1 cellular context compared by ENCODE assay signal in the genomic region with DNA sequence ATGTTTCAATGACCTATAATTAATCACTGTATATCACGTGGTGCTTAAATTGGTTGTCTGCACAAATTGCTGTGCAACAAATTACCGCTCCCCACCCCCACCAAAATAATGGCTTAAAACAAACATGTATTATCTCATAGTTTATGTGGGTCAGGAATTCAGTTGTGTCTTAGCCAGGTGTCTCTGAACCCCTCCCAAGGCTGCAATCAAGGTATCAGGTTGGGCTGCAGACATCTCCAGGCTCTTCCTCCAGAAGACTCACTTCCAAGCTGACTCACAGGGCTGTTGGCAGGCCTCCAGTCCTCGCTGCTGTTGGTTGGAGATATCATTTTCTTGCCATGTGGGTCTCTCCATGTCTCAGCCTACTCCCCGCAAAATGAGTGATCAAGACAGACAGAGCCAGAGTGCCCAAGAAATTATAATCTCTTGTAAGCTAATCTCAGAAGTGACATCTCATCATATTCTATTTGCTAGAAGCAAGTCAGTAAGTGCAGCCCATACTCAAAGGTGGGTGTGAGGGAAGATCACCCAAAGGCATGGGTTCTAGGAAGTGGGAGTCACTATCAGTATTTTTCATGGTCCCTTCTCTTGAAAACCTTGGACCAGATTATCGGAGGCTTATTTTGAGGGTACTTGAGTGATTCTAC.
A peak's percentile ranks its signal among the peaks of the same experiment; 100 is the strongest.
TF ChIP-seq lines count a peak whose summit lies in the region.

No MANE protein-coding gene starts in this region.

TF ChIP-seq in K562, 482 proteins besides CTCF, POLR2A, EP300 and RAD21 (continued from another document and continues in another):
- TF ChIP-seq MBD2 (IDR thresholded peaks at IDR 0.05; ENCODE audit: borderline replicate concordance, low read depth) (peak; percentile 79; the same call in 1 of the 2 replicates), ZNF589 (CRISPR knock-in tag; IDR thresholded peaks at IDR 0.05; ENCODE audit: low read depth) (peak; percentile 76), ARNT (IDR thresholded peaks at IDR 0.05) (peak; percentile 65 to 95; a peak in 3 of 4 replicates), ZNF766 (CRISPR knock-in tag; conservative IDR thresholded peaks at IDR 0.05) (peak; percentile 47; the same call in 1 of the 2 replicates), HMGN3 (IDR thresholded peaks at IDR 0.05; ENCODE audit: borderline replicate concordance, extremely low read depth, insufficient read length, low read depth, low read length) (peak; percentile 53), C11orf30 (IDR thresholded peaks at IDR 0.05; ENCODE audit: low read depth) (peak; percentile 89), ZNF274 (IDR thresholded peaks at IDR 0.05; ENCODE audit: borderline replicate concordance, low read depth, low read length) (0 out of 2 replicates have a peak, but pooled peaks have one; percentile 51), SIRT6 (IDR thresholded peaks at IDR 0.05; ENCODE audit: low read depth, low read length) (no peak), NFIX (CRISPR knock-in tag; IDR thresholded peaks at IDR 0.05; ENCODE audit: low read depth) (peak; percentile 33; the same call in 1 of the 2 replicates), RBM25 (IDR thresholded peaks at IDR 0.05; ENCODE audit: low read depth, low read length, severe bottlenecking) (no peak), NEUROD1 (IDR thresholded peaks at IDR 0.05; ENCODE audit: borderline replicate concordance, low read depth, low read length, partially characterized antibody) (peak; percentile 87), FOXM1 (IDR thresholded peaks at IDR 0.05; ENCODE audit: low read depth) (peak; percentile 83), FOXM1 (CRISPR knock-in tag; IDR thresholded peaks at IDR 0.05; ENCODE audit: low read depth) (no peak), STAT5A (IDR thresholded peaks at IDR 0.05; ENCODE audit: borderline replicate concordance, low read length) (peak; percentile 94), MCM7 (IDR thresholded peaks at IDR 0.05) (no peak), TOE1 (IDR thresholded peaks at IDR 0.05; ENCODE audit: borderline replicate concordance) (peak; percentile 73; the same call in 1 of the 2 replicates), TOE1 (CRISPR knock-in tag; IDR thresholded peaks at IDR 0.05; ENCODE audit: borderline replicate concordance, low read depth) (no peak), MAFG (tag; conservative IDR thresholded peaks at IDR 0.05) (peak; percentile 83), MTA2 (IDR thresholded peaks at IDR 0.05; ENCODE audit: low read depth) (peak; percentile 92), ZNF253 (CRISPR knock-in tag; conservative IDR thresholded peaks at IDR 0.05) (no peak), FOS (IDR thresholded peaks at IDR 0.05; ENCODE audit: extremely low read depth, insufficient read length) (peak; percentile 72), SETDB1 (IDR thresholded peaks at IDR 0.05; ENCODE audit: low read length) (no peak), CHD2 (IDR thresholded peaks at IDR 0.05; ENCODE audit: low read depth, low read length) (0 out of 2 replicates have a peak, but pooled peaks have one; percentile 17), ZC3H11A (IDR thresholded peaks at IDR 0.05; ENCODE audit: low read depth, low read length) (0 out of 2 replicates have a peak, but pooled peaks have one; percentile 70), ETV1 (tag; conservative IDR thresholded peaks at IDR 0.05; ENCODE audit: low read depth) (peak; percentile 9; the same call in 1 of the 2 replicates), ZFP30 (CRISPR knock-in tag; IDR thresholded peaks at IDR 0.05; ENCODE audit: borderline replicate concordance) (no peak), SMARCE1 (IDR thresholded peaks at IDR 0.05) (peak; percentile 100), SRF (CRISPR knock-in tag; IDR thresholded peaks at IDR 0.05) (0 out of 4 replicates have a peak, but pooled peaks of 1 of the 2 experiments have one; percentile 5), TAF9B (IDR thresholded peaks at IDR 0.05; ENCODE audit: partially characterized antibody) (peak; percentile 51), HDAC1 (IDR thresholded peaks at IDR 0.05) (peak in 1 of 2 experiments; percentile 82; a peak in 2 of 4 replicates), EP400 (IDR thresholded peaks at IDR 0.05) (peak; percentile 66), MAFK (IDR thresholded peaks at IDR 0.05; ENCODE audit: low read length) (peak; percentile 64), ZNF175 (CRISPR knock-in tag; IDR thresholded peaks at IDR 0.05; ENCODE audit: low read depth) (peak; percentile 63; the same call in 1 of the 2 replicates), TEAD1 (CRISPR knock-in tag; IDR thresholded peaks at IDR 0.05) (peak in 1 of 2 experiments; percentile 67; a peak in 2 of 4 replicates), ETV6 (IDR thresholded peaks at IDR 0.05; ENCODE audit: borderline replicate concordance in 1 of 2, low read depth in 2 of 2, low read length in 1 of 2) (peak in 1 of 2 experiments; percentile 82; a peak in 2 of 4 replicates), ETV6 (CRISPR knock-in tag; IDR thresholded peaks at IDR 0.05; ENCODE audit: borderline replicate concordance) (no peak), ESRRB (CRISPR knock-in tag; IDR thresholded peaks at IDR 0.05; ENCODE audit: borderline replicate concordance) (no peak), TEAD4 (IDR thresholded peaks at IDR 0.05; ENCODE audit: low read length) (peak; percentile 99), TEAD4 (CRISPR knock-in tag; IDR thresholded peaks at IDR 0.05; ENCODE audit: borderline replicate concordance) (no peak), MTA3 (IDR thresholded peaks at IDR 0.05; ENCODE audit: borderline replicate concordance) (peak; percentile 93), MTA1 (IDR thresholded peaks at IDR 0.05; ENCODE audit: borderline replicate concordance) (peak; percentile 88; the same call in 1 of the 2 replicates), SNRNP70 (optimal IDR thresholded peaks at IDR 0.05; ENCODE audit: low read depth, low read length) (no peak), PCBP1 (IDR thresholded peaks at IDR 0.05; ENCODE audit: low read depth, low read length, poor library complexity, severe bottlenecking) (no peak), ETV5 (CRISPR knock-in tag; IDR thresholded peaks at IDR 0.05; ENCODE audit: low read depth) (peak; percentile 64), CTBP1 (IDR thresholded peaks at IDR 0.05; ENCODE audit: borderline replicate concordance) (peak; percentile 99), SMAD4 (CRISPR knock-in tag; conservative IDR thresholded peaks at IDR 0.05) (peak; percentile 94), SIN3A (IDR thresholded peaks at IDR 0.05; ENCODE audit: borderline replicate concordance in 2 of 2, control insufficient read depth in 1 of 2, low read depth in 2 of 2, low read length in 2 of 2) (no peak), COPS2 (conservative IDR thresholded peaks at IDR 0.05) (no peak), MEF2D (tag; conservative IDR thresholded peaks at IDR 0.05; ENCODE audit: low read depth) (0 out of 2 replicates have a peak, but pooled peaks have one; percentile 26), MXI1 (IDR thresholded peaks at IDR 0.05; ENCODE audit: low read depth, low read length) (peak; percentile 80)
- TF ChIP-seq, protein P1, sequence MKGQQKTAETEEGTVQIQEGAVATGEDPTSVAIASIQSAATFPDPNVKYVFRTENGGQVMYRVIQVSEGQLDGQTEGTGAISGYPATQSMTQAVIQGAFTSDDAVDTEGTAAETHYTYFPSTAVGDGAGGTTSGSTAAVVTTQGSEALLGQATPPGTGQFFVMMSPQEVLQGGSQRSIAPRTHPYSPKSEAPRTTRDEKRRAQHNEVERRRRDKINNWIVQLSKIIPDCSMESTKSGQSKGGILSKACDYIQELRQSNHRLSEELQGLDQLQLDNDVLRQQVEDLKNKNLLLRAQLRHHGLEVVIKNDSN (CRISPR knock-in tag; IDR thresholded peaks at IDR 0.05) = peak; percentile 73
- TF ChIP-seq, protein P2, sequence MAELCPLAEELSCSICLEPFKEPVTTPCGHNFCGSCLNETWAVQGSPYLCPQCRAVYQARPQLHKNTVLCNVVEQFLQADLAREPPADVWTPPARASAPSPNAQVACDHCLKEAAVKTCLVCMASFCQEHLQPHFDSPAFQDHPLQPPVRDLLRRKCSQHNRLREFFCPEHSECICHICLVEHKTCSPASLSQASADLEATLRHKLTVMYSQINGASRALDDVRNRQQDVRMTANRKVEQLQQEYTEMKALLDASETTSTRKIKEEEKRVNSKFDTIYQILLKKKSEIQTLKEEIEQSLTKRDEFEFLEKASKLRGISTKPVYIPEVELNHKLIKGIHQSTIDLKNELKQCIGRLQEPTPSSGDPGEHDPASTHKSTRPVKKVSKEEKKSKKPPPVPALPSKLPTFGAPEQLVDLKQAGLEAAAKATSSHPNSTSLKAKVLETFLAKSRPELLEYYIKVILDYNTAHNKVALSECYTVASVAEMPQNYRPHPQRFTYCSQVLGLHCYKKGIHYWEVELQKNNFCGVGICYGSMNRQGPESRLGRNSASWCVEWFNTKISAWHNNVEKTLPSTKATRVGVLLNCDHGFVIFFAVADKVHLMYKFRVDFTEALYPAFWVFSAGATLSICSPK (IDR thresholded peaks at IDR 0.05; ENCODE audit: borderline replicate concordance) = no peak
- TF ChIP-seq, protein P3, sequence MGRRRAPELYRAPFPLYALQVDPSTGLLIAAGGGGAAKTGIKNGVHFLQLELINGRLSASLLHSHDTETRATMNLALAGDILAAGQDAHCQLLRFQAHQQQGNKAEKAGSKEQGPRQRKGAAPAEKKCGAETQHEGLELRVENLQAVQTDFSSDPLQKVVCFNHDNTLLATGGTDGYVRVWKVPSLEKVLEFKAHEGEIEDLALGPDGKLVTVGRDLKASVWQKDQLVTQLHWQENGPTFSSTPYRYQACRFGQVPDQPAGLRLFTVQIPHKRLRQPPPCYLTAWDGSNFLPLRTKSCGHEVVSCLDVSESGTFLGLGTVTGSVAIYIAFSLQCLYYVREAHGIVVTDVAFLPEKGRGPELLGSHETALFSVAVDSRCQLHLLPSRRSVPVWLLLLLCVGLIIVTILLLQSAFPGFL (CRISPR knock-in tag; IDR thresholded peaks at IDR 0.05) = no peak
- TF ChIP-seq, protein P4, sequence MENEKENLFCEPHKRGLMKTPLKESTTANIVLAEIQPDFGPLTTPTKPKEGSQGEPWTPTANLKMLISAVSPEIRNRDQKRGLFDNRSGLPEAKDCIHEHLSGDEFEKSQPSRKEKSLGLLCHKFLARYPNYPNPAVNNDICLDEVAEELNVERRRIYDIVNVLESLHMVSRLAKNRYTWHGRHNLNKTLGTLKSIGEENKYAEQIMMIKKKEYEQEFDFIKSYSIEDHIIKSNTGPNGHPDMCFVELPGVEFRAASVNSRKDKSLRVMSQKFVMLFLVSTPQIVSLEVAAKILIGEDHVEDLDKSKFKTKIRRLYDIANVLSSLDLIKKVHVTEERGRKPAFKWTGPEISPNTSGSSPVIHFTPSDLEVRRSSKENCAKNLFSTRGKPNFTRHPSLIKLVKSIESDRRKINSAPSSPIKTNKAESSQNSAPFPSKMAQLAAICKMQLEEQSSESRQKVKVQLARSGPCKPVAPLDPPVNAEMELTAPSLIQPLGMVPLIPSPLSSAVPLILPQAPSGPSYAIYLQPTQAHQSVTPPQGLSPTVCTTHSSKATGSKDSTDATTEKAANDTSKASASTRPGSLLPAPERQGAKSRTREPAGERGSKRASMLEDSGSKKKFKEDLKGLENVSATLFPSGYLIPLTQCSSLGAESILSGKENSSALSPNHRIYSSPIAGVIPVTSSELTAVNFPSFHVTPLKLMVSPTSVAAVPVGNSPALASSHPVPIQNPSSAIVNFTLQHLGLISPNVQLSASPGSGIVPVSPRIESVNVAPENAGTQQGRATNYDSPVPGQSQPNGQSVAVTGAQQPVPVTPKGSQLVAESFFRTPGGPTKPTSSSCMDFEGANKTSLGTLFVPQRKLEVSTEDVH (IDR thresholded peaks at IDR 0.05; ENCODE audit: low read depth, partially characterized antibody) = peak; percentile 53
- TF ChIP-seq, protein P5, sequence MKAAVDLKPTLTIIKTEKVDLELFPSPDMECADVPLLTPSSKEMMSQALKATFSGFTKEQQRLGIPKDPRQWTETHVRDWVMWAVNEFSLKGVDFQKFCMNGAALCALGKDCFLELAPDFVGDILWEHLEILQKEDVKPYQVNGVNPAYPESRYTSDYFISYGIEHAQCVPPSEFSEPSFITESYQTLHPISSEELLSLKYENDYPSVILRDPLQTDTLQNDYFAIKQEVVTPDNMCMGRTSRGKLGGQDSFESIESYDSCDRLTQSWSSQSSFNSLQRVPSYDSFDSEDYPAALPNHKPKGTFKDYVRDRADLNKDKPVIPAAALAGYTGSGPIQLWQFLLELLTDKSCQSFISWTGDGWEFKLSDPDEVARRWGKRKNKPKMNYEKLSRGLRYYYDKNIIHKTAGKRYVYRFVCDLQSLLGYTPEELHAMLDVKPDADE (conservative IDR thresholded peaks at IDR 0.05; ENCODE audit: control insufficient read depth, low read depth, low read length) = peak; percentile 75
- TF ChIP-seq, protein P6, sequence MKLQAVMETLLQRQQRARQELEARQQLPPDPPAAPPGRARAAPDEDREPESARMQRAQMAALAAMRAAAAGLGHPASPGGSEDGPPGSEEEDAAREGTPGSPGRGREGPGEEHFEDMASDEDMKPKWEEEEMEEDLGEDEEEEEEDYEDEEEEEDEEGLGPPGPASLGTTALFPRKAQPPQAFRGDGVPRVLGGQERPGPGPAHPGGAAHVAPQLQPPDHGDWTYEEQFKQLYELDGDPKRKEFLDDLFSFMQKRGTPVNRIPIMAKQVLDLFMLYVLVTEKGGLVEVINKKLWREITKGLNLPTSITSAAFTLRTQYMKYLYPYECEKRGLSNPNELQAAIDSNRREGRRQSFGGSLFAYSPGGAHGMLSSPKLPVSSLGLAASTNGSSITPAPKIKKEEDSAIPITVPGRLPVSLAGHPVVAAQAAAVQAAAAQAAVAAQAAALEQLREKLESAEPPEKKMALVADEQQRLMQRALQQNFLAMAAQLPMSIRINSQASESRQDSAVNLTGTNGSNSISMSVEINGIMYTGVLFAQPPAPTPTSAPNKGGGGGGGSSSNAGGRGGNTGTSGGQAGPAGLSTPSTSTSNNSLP (IDR thresholded peaks at IDR 0.05; ENCODE audit: borderline replicate concordance, low read depth, low read length) = peak; percentile 98
- TF ChIP-seq, protein P7, sequence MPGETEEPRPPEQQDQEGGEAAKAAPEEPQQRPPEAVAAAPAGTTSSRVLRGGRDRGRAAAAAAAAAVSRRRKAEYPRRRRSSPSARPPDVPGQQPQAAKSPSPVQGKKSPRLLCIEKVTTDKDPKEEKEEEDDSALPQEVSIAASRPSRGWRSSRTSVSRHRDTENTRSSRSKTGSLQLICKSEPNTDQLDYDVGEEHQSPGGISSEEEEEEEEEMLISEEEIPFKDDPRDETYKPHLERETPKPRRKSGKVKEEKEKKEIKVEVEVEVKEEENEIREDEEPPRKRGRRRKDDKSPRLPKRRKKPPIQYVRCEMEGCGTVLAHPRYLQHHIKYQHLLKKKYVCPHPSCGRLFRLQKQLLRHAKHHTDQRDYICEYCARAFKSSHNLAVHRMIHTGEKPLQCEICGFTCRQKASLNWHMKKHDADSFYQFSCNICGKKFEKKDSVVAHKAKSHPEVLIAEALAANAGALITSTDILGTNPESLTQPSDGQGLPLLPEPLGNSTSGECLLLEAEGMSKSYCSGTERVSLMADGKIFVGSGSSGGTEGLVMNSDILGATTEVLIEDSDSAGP (CRISPR knock-in tag; IDR thresholded peaks at IDR 0.05) = no peak
- TF ChIP-seq, protein P8, sequence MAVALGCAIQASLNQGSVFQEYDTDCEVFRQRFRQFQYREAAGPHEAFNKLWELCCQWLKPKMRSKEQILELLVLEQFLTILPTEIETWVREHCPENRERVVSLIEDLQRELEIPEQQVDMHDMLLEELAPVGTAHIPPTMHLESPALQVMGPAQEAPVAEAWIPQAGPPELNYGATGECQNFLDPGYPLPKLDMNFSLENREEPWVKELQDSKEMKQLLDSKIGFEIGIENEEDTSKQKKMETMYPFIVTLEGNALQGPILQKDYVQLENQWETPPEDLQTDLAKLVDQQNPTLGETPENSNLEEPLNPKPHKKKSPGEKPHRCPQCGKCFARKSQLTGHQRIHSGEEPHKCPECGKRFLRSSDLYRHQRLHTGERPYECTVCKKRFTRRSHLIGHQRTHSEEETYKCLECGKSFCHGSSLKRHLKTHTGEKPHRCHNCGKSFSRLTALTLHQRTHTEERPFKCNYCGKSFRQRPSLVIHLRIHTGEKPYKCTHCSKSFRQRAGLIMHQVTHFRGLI (CRISPR knock-in tag; IDR thresholded peaks at IDR 0.05) = 0 out of 2 replicates have a peak, but pooled peaks have one; percentile 7
